In the genomic region with DNA sequence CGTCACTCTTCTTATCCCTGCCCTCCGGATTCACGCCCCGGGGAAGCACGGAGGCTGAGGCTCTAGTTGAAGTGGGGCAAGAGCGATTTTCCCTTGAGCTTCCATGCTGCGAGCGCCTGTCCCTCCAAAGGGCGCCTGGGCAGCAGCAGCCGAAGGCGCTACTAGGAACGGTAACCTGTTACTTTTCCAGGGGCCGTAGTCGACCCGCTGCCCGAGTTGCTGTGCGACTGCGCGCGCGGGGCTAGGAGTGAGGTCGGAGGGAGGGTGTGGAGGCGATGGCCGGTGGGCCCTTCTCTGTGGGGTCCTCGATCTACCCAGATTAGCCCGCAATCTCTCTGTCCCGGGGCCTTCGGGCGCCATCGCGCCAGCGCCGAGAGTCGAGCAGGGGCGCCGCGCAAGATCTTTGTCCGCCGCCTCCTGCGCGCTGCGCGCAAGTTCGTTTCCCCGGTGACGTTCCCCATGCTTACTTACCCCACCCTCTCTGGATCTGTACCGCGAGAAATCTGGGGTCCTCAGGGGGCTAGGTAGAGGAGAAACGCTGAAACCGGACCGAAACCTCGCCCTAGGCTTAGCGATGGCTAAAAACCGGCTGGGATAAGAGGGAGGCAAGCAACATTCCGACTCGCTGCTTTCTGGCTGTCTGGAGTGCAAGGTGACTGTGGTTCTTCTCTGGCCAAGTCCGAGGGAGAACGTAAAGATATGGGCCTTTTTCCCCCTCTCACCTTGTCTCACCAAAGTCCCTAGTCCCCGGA, we compare ENCODE assay signal across 9 cellular contexts. TPM values are rescaled to one million over a fixed set of nuclear protein-coding genes. Genes with fewer than 3 reads are reported as not detected.
DNase-seq lines count a peak whose midpoint lies in the region; ATAC-seq and TF ChIP-seq lines count a peak whose summit lies in the region.
"Had no signal": no experiment of that assay in that cellular context is flagged by ENCODE, and none has a peak within 500 bp of the region (broad histone marks: within the 10 kb centered on the region; RNA-seq: fewer than 3 reads in every experiment).

No MANE protein-coding gene starts in this region.

- no peaks in the 10 kb centered on the region for H3K36me3 ChIP-seq in left lung
- H3K36me3 ChIP-seq in thyroid gland: no peaks in the 10 kb centered on the region

- no peaks in the 10 kb centered on the region for H3K9me3 ChIP-seq in left lung
- H3K9me3 ChIP-seq in thyroid gland: no peaks in the 10 kb centered on the region

- 1 to 4% methylated on average over 22 to 50 of the region's 59 CpGs for WGBS in thyroid gland, 2 donors

- H3K27me3 ChIP-seq in left lung (peaks cover 93 to 100% of the 10 kb centered on the region in 2 donors), thyroid gland (peaks cover 59% of the 10 kb centered on the region)

- H3K4me3 ChIP-seq in left lung (peak overlapping the region; percentile 29 to 44), thyroid gland (replicated peaks in 1 of 3) (peak overlapping the region in 2 of 3 donors; percentile 1 to 32)

- H3K27ac ChIP-seq in left lung (no peak overlapping the region), thyroid gland (no peak overlapping the region)

- TF ChIP-seq CTCF in left lung (IDR thresholded peaks at IDR 0.05) (no peak), thyroid gland (IDR thresholded peaks at IDR 0.05) (no peak)

- peak; percentile 4 for ATAC-seq in left lung
- ATAC-seq in GM21381 (IDR thresholded peaks at IDR 0.05; ENCODE audit: unreplicated experiment): no peak
- ATAC-seq in GM21360 (IDR thresholded peaks at IDR 0.05; ENCODE audit: unreplicated experiment): no peak

- peaks cover 37 to 70% of the 10 kb centered on the region in 2 donors for H3K4me1 ChIP-seq in left lung
- peaks cover 61 to 75% of the 10 kb centered on the region in 2 donors for H3K4me1 ChIP-seq in thyroid gland

- TF ChIP-seq POLR2A in thyroid gland (IDR thresholded peaks at IDR 0.05): no peak

- DNase-seq in SHP77 (lab: John Stamatoyannopoulos, UW) (peak; percentile 1 to 19), SHP77 treated with DMSO at 0.1 percent for 48 hours (lab: John Stamatoyannopoulos, UW) (no peak), NCI-H2196 (lab: John Stamatoyannopoulos, UW; ENCODE audit: unreplicated experiment) (peak; percentile 38), astrocyte of the hippocampus (ENCODE audit: low read depth, low spot score) (peak; percentile 71), left lung (no peak), thyroid gland (no peak)

- intact Hi-C loops in left lung (cut with DNase I) (loop anchor here in 1 of 2 donors (10.0 kb wide), 1 partner anchor 403 kb away; no protein-coding TSS in a partner anchor), thyroid gland (cut with DNase I) (loop anchor here (5.0 kb wide), 1 partner anchor 410 kb away; no protein-coding TSS in a partner anchor)

RNA-seq across cellular contexts. Expression of a gene that starts 0.7 kb away (rescaled TPM):
- total RNA-seq in left lung (under 1 TPM in 1 of 2 donors, not detected in 1; 0.29 TPM), thyroid gland (under 1 TPM; 0.11 to 0.94 (median 0.46) TPM)

RNA-seq across cellular contexts. Expression of a gene that starts 47.2 kb away (rescaled TPM):
- total RNA-seq in left lung (1 to 10 TPM; 3.3 to 6.2 TPM), thyroid gland (not detected)
- total RNA-seq: activated naive CD4-positive, alpha-beta T cell treated with anti-CD3 and anti-CD28 coated beads, Interleukin-2, amount 50 U/mL, for 72 hours had no signal

Comparison
In these comparisons a context has a peak if more than half of its experiments do, and no peak if none do; other contexts are left out.
1. DNase-seq: peak in SHP77 (2 of 2), NCI-H2196 (single experiment) and astrocyte of the hippocampus (single experiment); none in SHP77 treated with DMSO at 0.1 percent for 48 hours (single experiment), left lung (0 of 2) and thyroid gland (0 of 2).